Comparison of ENCODE assay signal across 23 cellular contexts in genomic region chr6:158256746-158257424, GRCh38. TPM values are rescaled to one million over a fixed set of nuclear protein-coding genes. Genes with fewer than 3 reads are reported as not detected.
DNase-seq lines count a peak whose midpoint lies in the region; ATAC-seq and TF ChIP-seq lines count a peak whose summit lies in the region.
"Had no signal": no experiment of that assay in that cellular context is flagged by ENCODE, and none has a peak within 500 bp of the region (broad histone marks: within the 10 kb centered on the region; RNA-seq: fewer than 3 reads in every experiment).

No MANE protein-coding gene starts in this region.

- peak overlapping the region; percentile 30; the same call in 1 of the 2 replicates for H3K9ac ChIP-seq in OCI-LY1 (ENCODE audit: low read length)

- peaks cover 56% of the 10 kb centered on the region for H3K4me1 Mint-ChIP-seq in CD4-positive, alpha-beta T cell (ENCODE audit: low read depth)
- peaks cover 44% of the 10 kb centered on the region for H3K4me1 Mint-ChIP-seq in glutamatergic neuron (ENCODE audit: low read depth, unreplicated experiment)
- H3K4me1 Mint-ChIP-seq in progenitor cell of endocrine pancreas (ENCODE audit: low read depth): peaks cover 3% of the 10 kb centered on the region

- H3K27ac ChIP-seq in 22Rv1: peak overlapping the region; percentile 23; the same call in 1 of the 2 replicates
- no peak overlapping the region for H3K27ac ChIP-seq in CD4-positive, alpha-beta T cell (ENCODE audit: low read depth, low read length)
- H3K27ac ChIP-seq in OCI-LY1 (ENCODE audit: low read depth, low read length, poor library complexity, severe bottlenecking): peak overlapping the region; percentile 88
- H3K27ac ChIP-seq: HL-60, spleen, transverse colon had no signal

- H3K4me3 ChIP-seq in OCI-LY1 (ENCODE audit: low read depth, low read length, poor library complexity, severe bottlenecking): no peak overlapping the region
- H3K4me3 ChIP-seq: spleen, transverse colon had no signal

- POLR2A ChIA-PET in CD4-positive, alpha-beta T cell (lab: Charles Lee): interaction anchor here (1.0 to 1.2 kb wide), 3 partner anchors 14 to 25 kb away, joined by 3 to 4 read pairs (median 3); no protein-coding TSS in a partner anchor

- H3K9me3 ChIP-seq in CD4-positive, alpha-beta T cell (ENCODE audit: control insufficient read depth, low read length): no peaks in the 10 kb centered on the region
- H3K9me3 ChIP-seq in OCI-LY1 (ENCODE audit: low read length): no peaks in the 10 kb centered on the region
- H3K9me3 ChIP-seq: spleen, transverse colon had no signal

- H4K20me1 ChIP-seq in OCI-LY1 (ENCODE audit: insufficient read depth, low read length): no peaks in the 10 kb centered on the region

- peaks cover 9% of the 10 kb centered on the region for H3K36me3 Mint-ChIP-seq in CD4-positive, alpha-beta T cell (ENCODE audit: low read depth)
- H3K36me3 Mint-ChIP-seq in glutamatergic neuron (ENCODE audit: unreplicated experiment): peaks cover 4% of the 10 kb centered on the region
- peaks cover 10% of the 10 kb centered on the region for H3K36me3 Mint-ChIP-seq in progenitor cell of endocrine pancreas (ENCODE audit: insufficient read depth)

- intact Hi-C loops in CD4-positive, alpha-beta T cell (cut with DNase I, micrococcal nuclease): no loop called here

- peaks cover 59% of the 10 kb centered on the region for H3K4me1 ChIP-seq in OCI-LY1 (ENCODE audit: insufficient read depth, low read length, severe bottlenecking)

- no peak for TF ChIP-seq POLR2A in GM18505 (IDR thresholded peaks at IDR 0.05; ENCODE audit: borderline replicate concordance, extremely low read depth, insufficient read depth, insufficient read length)

- H3K27me3 ChIP-seq in CD4-positive, alpha-beta T cell (ENCODE audit: control insufficient read depth, insufficient read depth, low read length): no peaks in the 10 kb centered on the region
- no peaks in the 10 kb centered on the region for H3K27me3 ChIP-seq in OCI-LY1 (ENCODE audit: insufficient read depth, low read length)
- H3K27me3 ChIP-seq: spleen, transverse colon had no signal

- no peak overlapping the region for H3K4me3 Mint-ChIP-seq in CD4-positive, alpha-beta T cell
- peak overlapping the region; percentile 57 for H3K4me3 Mint-ChIP-seq in glutamatergic neuron (ENCODE audit: unreplicated experiment)
- H3K4me3 Mint-ChIP-seq in progenitor cell of endocrine pancreas (ENCODE audit: low read depth): no peak overlapping the region
- H3K4me3 Mint-ChIP-seq: activated CD4-positive, alpha-beta T cell treated with anti-CD3 and anti-CD28 coated beads for 36 hours; activated CD8-positive, alpha-beta memory T cell treated with anti-CD3 and anti-CD28 coated beads, Interleukin-2, amount 10 ng/mL, durations not matched to agents 7 days and 5 days; activated naive CD8-positive, alpha-beta T cell treated with anti-CD3 and anti-CD28 coated beads, Interleukin-2, amount 10 ng/mL, durations not matched to agents 7 days and 5 days; stimulated activated naive CD8-positive, alpha-beta T cell treated with anti-CD3 and anti-CD28 coated beads, Interleukin-15, Interleukin-2, amounts not matched to agents 100 ng/mL and 50 ng/mL, for 24 hours had no signal

- peaks cover 88% of the 10 kb centered on the region for H3K79me2 ChIP-seq in OCI-LY1 (ENCODE audit: insufficient read depth, low read length)

- CTCF ChIA-PET in CD4-positive, alpha-beta T cell (lab: Charles Lee): no interaction called here

- TF ChIP-seq CTCF in 22Rv1 (IDR thresholded peaks at IDR 0.05) (no peak), OCI-LY1 (IDR thresholded peaks at IDR 0.05; ENCODE audit: low read length) (no peak), glutamatergic neuron (IDR thresholded peaks at IDR 0.05; ENCODE audit: partially characterized antibody, unreplicated experiment) (no peak), progenitor cell of endocrine pancreas (IDR thresholded peaks at IDR 0.05; ENCODE audit: unreplicated experiment) (no peak)
- TF ChIP-seq CTCF in CD4-positive, alpha-beta T cell (IDR thresholded peaks at IDR 0.05): no peak

- no peaks in the 10 kb centered on the region for H3K27me3 Mint-ChIP-seq in CD4-positive, alpha-beta T cell
- H3K27me3 Mint-ChIP-seq in glutamatergic neuron (ENCODE audit: unreplicated experiment) (peaks cover 4% of the 10 kb centered on the region), progenitor cell of endocrine pancreas (no peaks in the 10 kb centered on the region)
- H3K27me3 Mint-ChIP-seq: activated CD4-positive, alpha-beta T cell treated with anti-CD3 and anti-CD28 coated beads for 36 hours; activated CD8-positive, alpha-beta memory T cell treated with anti-CD3 and anti-CD28 coated beads, Interleukin-2, amount 10 ng/mL, durations not matched to agents 7 days and 5 days; activated naive CD8-positive, alpha-beta T cell treated with anti-CD3 and anti-CD28 coated beads, Interleukin-2, amount 10 ng/mL, durations not matched to agents 7 days and 5 days; stimulated activated naive CD8-positive, alpha-beta T cell treated with anti-CD3 and anti-CD28 coated beads, Interleukin-15, Interleukin-2, amounts not matched to agents 100 ng/mL and 50 ng/mL, for 24 hours had no signal

- ATAC-seq in CD4-positive, alpha-beta T cell (ENCODE audit: poor library complexity): no peak
- no peak for ATAC-seq in GM21528 (IDR thresholded peaks at IDR 0.05; ENCODE audit: low FRiP score, unreplicated experiment)
- no peak for ATAC-seq in GM18505 (IDR thresholded peaks at IDR 0.05; ENCODE audit: unreplicated experiment)
- ATAC-seq: activated CD8-positive, alpha-beta memory T cell treated with anti-CD3 and anti-CD28 coated beads, Interleukin-2, amount 10 ng/mL, durations not matched to agents 7 days and 5 days; Panc1 had no signal

- no peaks in the 10 kb centered on the region for H3F3A ChIP-seq in OCI-LY1 (ENCODE audit: insufficient read depth, low read length)

- no peaks in the 10 kb centered on the region for H3K9me2 ChIP-seq in OCI-LY1 (ENCODE audit: low read depth, low read length)

- H2AFZ ChIP-seq in OCI-LY1 (ENCODE audit: low read length): no peak overlapping the region

- peak overlapping the region; percentile 13 for H3K27ac Mint-ChIP-seq in CD4-positive, alpha-beta T cell
- H3K27ac Mint-ChIP-seq in glutamatergic neuron (ENCODE audit: unreplicated experiment) (peak overlapping the region; percentile 43), progenitor cell of endocrine pancreas (no peak overlapping the region)
- H3K27ac Mint-ChIP-seq: activated CD8-positive, alpha-beta memory T cell treated with anti-CD3 and anti-CD28 coated beads, Interleukin-2, amount 10 ng/mL, durations not matched to agents 7 days and 5 days; activated naive CD8-positive, alpha-beta T cell treated with anti-CD3 and anti-CD28 coated beads, Interleukin-2, amount 10 ng/mL, durations not matched to agents 7 days and 5 days; stimulated activated naive CD8-positive, alpha-beta T cell treated with anti-CD3 and anti-CD28 coated beads, Interleukin-15, Interleukin-2, amounts not matched to agents 100 ng/mL and 50 ng/mL, for 24 hours had no signal

- peaks cover 20% of the 10 kb centered on the region; the same call in 1 of the 2 replicates for H3K36me3 ChIP-seq in OCI-LY1 (ENCODE audit: insufficient read depth, low read length)
- H3K36me3 ChIP-seq: spleen, transverse colon had no signal

- H3K9me3 Mint-ChIP-seq in CD4-positive, alpha-beta T cell: no peaks in the 10 kb centered on the region
- H3K9me3 Mint-ChIP-seq in glutamatergic neuron (ENCODE audit: unreplicated experiment) (peaks cover 5% of the 10 kb centered on the region), progenitor cell of endocrine pancreas (ENCODE audit: low read depth) (no peaks in the 10 kb centered on the region)
- H3K9me3 Mint-ChIP-seq: activated naive CD8-positive, alpha-beta T cell treated with anti-CD3 and anti-CD28 coated beads, Interleukin-2, amount 10 ng/mL, durations not matched to agents 7 days and 5 days; stimulated activated naive CD8-positive, alpha-beta T cell treated with anti-CD3 and anti-CD28 coated beads, Interleukin-15, Interleukin-2, amounts not matched to agents 100 ng/mL and 50 ng/mL, for 24 hours had no signal

- no peak for DNase-seq in CD4-positive, alpha-beta T cell
- no peak for DNase-seq in glutamatergic neuron
- no peak for DNase-seq in amygdala (lab: John Stamatoyannopoulos, UW)
- no peak for DNase-seq in progenitor cell of endocrine pancreas (ENCODE audit: low spot score, unreplicated experiment)
- DNase-seq: activated CD4-positive, alpha-beta T cell treated with anti-CD3 and anti-CD28 coated beads for 36 hours; activated CD8-positive, alpha-beta memory T cell treated with anti-CD3 and anti-CD28 coated beads, Interleukin-2, amount 10 ng/mL, durations not matched to agents 7 days and 5 days; activated naive CD8-positive, alpha-beta T cell treated with anti-CD3 and anti-CD28 coated beads, Interleukin-2, amount 10 ng/mL, durations not matched to agents 7 days and 5 days; cortex of kidney; DND-41; NCI-H2227 treated with DMSO at 0.1 percent for 48 hours; nucleus accumbens; retina; SIG-M5; spleen; stimulated activated CD4-positive, alpha-beta T cell treated with anti-CD3 and anti-CD28 coated beads, Interleukin-4, amount 100 ng/mL, for 1 hour had no signal

- H3K4me2 ChIP-seq in OCI-LY1 (ENCODE audit: low read length): peak overlapping the region; percentile 50; the same call in 1 of the 2 replicates

RNA-seq across cellular contexts. Expression of gene TULP4, which starts 55.4 kb away (rescaled TPM):
- total RNA-seq in CD4-positive, alpha-beta T cell: 10 to 100 TPM; 66.1 to 68.2 TPM
- total RNA-seq in glutamatergic neuron (ENCODE audit: unreplicated experiment): 406 TPM
- total RNA-seq in progenitor cell of endocrine pancreas: 171 and 174 TPM in 2 replicates
